28 cellular contexts compared by ENCODE assay signal in the genomic region with DNA sequence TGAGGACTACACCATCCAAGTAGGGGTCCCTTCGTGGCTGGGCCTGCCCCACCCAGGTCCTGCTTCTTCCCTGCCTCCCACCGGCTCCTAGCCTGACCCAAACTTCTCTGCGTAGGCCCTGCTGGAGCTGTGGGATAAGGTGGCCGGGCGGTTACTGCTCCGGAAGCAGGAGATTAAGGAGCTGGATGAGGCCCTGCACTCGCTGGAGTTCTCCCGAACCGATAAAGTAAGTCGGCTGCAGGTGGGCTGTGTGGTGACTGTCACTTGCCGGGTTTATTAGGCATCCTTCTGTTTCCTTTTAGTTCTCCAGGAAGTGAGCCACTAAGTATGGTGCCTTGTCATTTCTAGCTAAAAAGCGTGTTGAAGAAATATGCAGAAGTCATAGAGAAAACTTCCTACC.
"Had no signal": no experiment of that assay in that cellular context is flagged by ENCODE, and none has a peak within 500 bp of the region (broad histone marks: within the 10 kb centered on the region; RNA-seq: fewer than 3 reads in every experiment).

No MANE protein-coding gene starts in this region.

- ATAC-seq: stimulated activated effector memory CD8-positive, alpha-beta T cell treated with anti-CD3 and anti-CD28 coated beads, Interleukin-12 subunit alpha, Interleukin-12 subunit beta, amount 100 ng/mL, for 72 hours; stimulated activated memory B cell treated with anti-CD40 and anti-IgM and Interleukin-4, amounts not matched to agents 10 μg/mL and 1 μg/mL and 100 μg/mL, for 72 hours; stimulated activated naive B cell treated with anti-CD40 and anti-IgM and Interleukin-4, amounts not matched to agents 10 μg/mL and 1 μg/mL and 100 μg/mL, for 72 hours; stimulated activated naive CD8-positive, alpha-beta T cell treated with anti-CD3 and anti-CD28 coated beads, Interleukin-15, amount 100 ng/mL, for 72 hours; stimulated activated naive CD8-positive, alpha-beta T cell treated with anti-CD3 and anti-CD28 coated beads, Interleukin-15, Interleukin-2, amounts not matched to agents 100 U/mL and 50 U/mL, for 24 hours had no signal

- H3K4me1 ChIP-seq: stomach, suprapubic skin, testis, tibial artery, tibial nerve, transverse colon, upper lobe of right lung, uterus, vagina had no signal

- H3K9me3 ChIP-seq: stomach, suprapubic skin, testis, thoracic aorta, thyroid gland, tibial artery, tibial nerve, transverse colon, upper lobe of left lung, upper lobe of right lung, uterus, vagina had no signal

- H3K27ac ChIP-seq: stomach, suprapubic skin, testis, thoracic aorta, tibial artery, tibial nerve, transverse colon, upper lobe of right lung, uterus, vagina had no signal

- H3K4me1 Mint-ChIP-seq: stimulated activated memory B cell treated with anti-CD40 and anti-IgM and Interleukin-4, amounts not matched to agents 10 μg/mL and 1 μg/mL and 100 μg/mL, for 72 hours; stimulated activated naive B cell treated with anti-CD40 and anti-IgM and Interleukin-4, amounts not matched to agents 10 μg/mL and 1 μg/mL and 100 μg/mL, for 72 hours had no signal

- H3K4me3 ChIP-seq: stomach, suprapubic skin, testis, thoracic aorta, thyroid gland, tibial artery, tibial nerve, transverse colon, upper lobe of left lung, upper lobe of right lung, uterus, vagina had no signal

- H3K27me3 ChIP-seq: stomach, suprapubic skin, testis, thyroid gland, tibial artery, tibial nerve, transverse colon, upper lobe of left lung, upper lobe of right lung, uterus, vagina had no signal

- DNase-seq: stimulated activated CD4-positive, alpha-beta T cell treated with anti-CD3 and anti-CD28 coated beads, Interleukin-2, amount 100 ng/mL, for 48 hours; stimulated activated CD4-positive, alpha-beta T cell treated with anti-CD3 and anti-CD28 coated beads, Interleukin-4, amount 100 ng/mL, for 1 hour; stimulated activated CD4-positive, alpha-beta T cell treated with anti-CD3 and anti-CD28 coated beads, Interleukin-4, amount 100 ng/mL, for 24 hours; stimulated activated CD4-positive, alpha-beta T cell treated with anti-CD3 and anti-CD28 coated beads, Interleukin-4, amount 100 ng/mL, for 4 hours; stimulated activated CD8-positive, alpha-beta memory T cell treated with anti-CD3 and anti-CD28 coated beads, Interleukin-4, amount 100 ng/mL, for 48 hours; stimulated activated naive B cell treated with anti-CD40 and anti-IgM and Interleukin-4, amounts not matched to agents 10 μg/mL and 1 μg/mL and 100 μg/mL, for 72 hours; stimulated activated naive CD4-positive, alpha-beta T cell; stimulated activated naive CD4-positive, alpha-beta T cell treated with Interleukin-2 at 50 U/mL for 16 hours; stimulated activated naive CD8-positive, alpha-beta T cell treated with anti-CD3 and anti-CD28 coated beads, Interleukin-15, amount 100 ng/mL, for 72 hours; stimulated activated naive CD8-positive, alpha-beta T cell treated with anti-CD3 and anti-CD28 coated beads, Interleukin-15, Interleukin-2, amounts not matched to agents 100 U/mL and 50 U/mL, for 24 hours; stomach; testis; tibial artery; transverse colon; trophoblast cell; upper lobe of right lung; uterus had no signal

- H3K9me3 Mint-ChIP-seq: stimulated activated effector memory CD8-positive, alpha-beta T cell treated with anti-CD3 and anti-CD28 coated beads, Interleukin-12 subunit alpha, Interleukin-12 subunit beta, amount 100 ng/mL, for 72 hours; stimulated activated memory B cell treated with anti-CD40 and anti-IgM and Interleukin-4, amounts not matched to agents 10 μg/mL and 1 μg/mL and 100 μg/mL, for 72 hours; stimulated activated naive B cell treated with anti-CD40 and anti-IgM and Interleukin-4, amounts not matched to agents 10 μg/mL and 1 μg/mL and 100 μg/mL, for 72 hours; stimulated activated naive CD8-positive, alpha-beta T cell treated with anti-CD3 and anti-CD28 coated beads, Interleukin-15, amount 100 ng/mL, for 72 hours; stimulated activated naive CD8-positive, alpha-beta T cell treated with anti-CD3 and anti-CD28 coated beads, Interleukin-15, Interleukin-2, amounts not matched to agents 100 ng/mL and 50 ng/mL, for 24 hours; type B pancreatic cell had no signal

- H3K27ac Mint-ChIP-seq: stimulated activated effector memory CD8-positive, alpha-beta T cell treated with anti-CD3 and anti-CD28 coated beads, Interleukin-12 subunit alpha, Interleukin-12 subunit beta, amount 100 ng/mL, for 72 hours; stimulated activated memory B cell treated with anti-CD40 and anti-IgM and Interleukin-4, amounts not matched to agents 10 μg/mL and 1 μg/mL and 100 μg/mL, for 72 hours; stimulated activated naive B cell treated with anti-CD40 and anti-IgM and Interleukin-4, amounts not matched to agents 10 μg/mL and 1 μg/mL and 100 μg/mL, for 72 hours; stimulated activated naive CD8-positive, alpha-beta T cell treated with anti-CD3 and anti-CD28 coated beads, Interleukin-15, Interleukin-2, amounts not matched to agents 100 ng/mL and 50 ng/mL, for 24 hours; type B pancreatic cell had no signal

- H3K4me3 Mint-ChIP-seq: stimulated activated effector memory CD8-positive, alpha-beta T cell treated with anti-CD3 and anti-CD28 coated beads, Interleukin-12 subunit alpha, Interleukin-12 subunit beta, amount 100 ng/mL, for 72 hours; stimulated activated memory B cell treated with anti-CD40 and anti-IgM and Interleukin-4, amounts not matched to agents 10 μg/mL and 1 μg/mL and 100 μg/mL, for 72 hours; stimulated activated naive B cell treated with anti-CD40 and anti-IgM and Interleukin-4, amounts not matched to agents 10 μg/mL and 1 μg/mL and 100 μg/mL, for 72 hours; stimulated activated naive CD8-positive, alpha-beta T cell treated with anti-CD3 and anti-CD28 coated beads, Interleukin-15, amount 100 ng/mL, for 72 hours; stimulated activated naive CD8-positive, alpha-beta T cell treated with anti-CD3 and anti-CD28 coated beads, Interleukin-15, Interleukin-2, amounts not matched to agents 100 ng/mL and 50 ng/mL, for 24 hours; type B pancreatic cell had no signal

- H3K36me3 ChIP-seq: upper lobe of right lung, uterus had no signal

- FAIRE-seq: urothelium cell line had no signal

- H3K27me3 Mint-ChIP-seq: stimulated activated memory B cell treated with anti-CD40 and anti-IgM and Interleukin-4, amounts not matched to agents 10 μg/mL and 1 μg/mL and 100 μg/mL, for 72 hours; stimulated activated naive B cell treated with anti-CD40 and anti-IgM and Interleukin-4, amounts not matched to agents 10 μg/mL and 1 μg/mL and 100 μg/mL, for 72 hours; stimulated activated naive CD8-positive, alpha-beta T cell treated with anti-CD3 and anti-CD28 coated beads, Interleukin-15, amount 100 ng/mL, for 72 hours; stimulated activated naive CD8-positive, alpha-beta T cell treated with anti-CD3 and anti-CD28 coated beads, Interleukin-15, Interleukin-2, amounts not matched to agents 100 ng/mL and 50 ng/mL, for 24 hours; type B pancreatic cell had no signal
